ENCODE assay signal across 8 cellular contexts in the genomic region with DNA sequence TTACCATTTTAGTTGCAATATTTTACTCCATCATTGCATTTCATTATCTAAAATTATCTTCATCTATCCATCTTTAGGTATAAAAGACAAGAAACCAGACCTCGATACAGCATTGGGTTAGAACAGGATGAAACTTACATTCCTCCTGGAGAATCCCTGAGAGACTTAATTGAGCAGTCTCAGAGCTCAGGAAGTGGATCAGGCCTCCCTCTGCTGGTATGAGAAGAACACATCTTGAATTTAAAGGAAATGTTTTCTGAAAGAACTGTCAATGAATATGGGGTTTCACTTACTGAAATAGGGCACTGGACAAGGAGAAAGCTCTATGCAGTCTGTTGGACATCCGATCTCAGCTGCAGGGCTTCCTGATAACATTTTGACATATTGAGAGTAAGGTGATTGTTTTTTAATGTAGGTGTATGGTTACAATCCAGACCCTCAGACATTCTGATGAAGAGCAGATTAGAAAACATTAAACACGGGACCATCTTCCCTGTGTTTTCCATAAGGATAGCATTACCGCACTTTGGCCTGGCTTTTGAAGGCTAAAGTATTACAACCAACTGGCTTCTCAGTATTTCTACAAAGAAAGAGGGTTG.
DNase-seq lines count a peak whose midpoint lies in the region; ATAC-seq and TF ChIP-seq lines count a peak whose summit lies in the region.

No MANE protein-coding gene starts in this region.

- no peaks in the 10 kb centered on the region for H3K36me3 ChIP-seq in HCT116 (ENCODE audit: control insufficient read depth in 1 of 2, insufficient read depth in 2 of 2, low read length in 2 of 2)
- no peaks in the 10 kb centered on the region for H3K36me3 ChIP-seq in sigmoid colon

- H3K27ac ChIP-seq in HCT116 (ENCODE audit: low read depth, low read length) (no peak overlapping the region), sigmoid colon (no peak overlapping the region)

- H3K9ac ChIP-seq in HCT116 (ENCODE audit: low read length): no peak overlapping the region

- peaks cover 2% of the 10 kb centered on the region for H3K27me3 Mint-ChIP-seq in activated T-cell treated with anti-CD3 and anti-CD28 coated beads, Interleukin-2, amount 50 U/mL, for 4 hours (ENCODE audit: low read depth)

- H4K20me1 ChIP-seq in HCT116 (ENCODE audit: insufficient read depth): no peaks in the 10 kb centered on the region

- H3K9me3 ChIP-seq in HCT116 (ENCODE audit: control insufficient read depth in 1 of 2, insufficient read depth in 1 of 2, low read depth in 1 of 2, low read length in 2 of 2) (no peaks in the 10 kb centered on the region), sigmoid colon (no peaks in the 10 kb centered on the region)

- H3K4me3 Mint-ChIP-seq in activated T-cell treated with anti-CD3 and anti-CD28 coated beads, Interleukin-2, amount 50 U/mL, for 4 hours: no peak overlapping the region

- peak; percentile 73 for TF ChIP-seq RAD21 in HCT116 (IDR thresholded peaks at IDR 0.05; ENCODE audit: low read depth)

- H3K36me3 Mint-ChIP-seq in activated T-cell treated with anti-CD3 and anti-CD28 coated beads, Interleukin-2, amount 50 U/mL, for 4 hours (ENCODE audit: insufficient read depth): no peaks in the 10 kb centered on the region

- POLR2A ChIA-PET in HCT116 (lab: Charles Lee): no interaction called here

- no peak for TF ChIP-seq POLR2A in HCT116 (IDR thresholded peaks at IDR 0.05; ENCODE audit: borderline replicate concordance, extremely low read depth, insufficient read depth, insufficient read length)
- no peak for TF ChIP-seq POLR2A in sigmoid colon (IDR thresholded peaks at IDR 0.05)

- DNase-seq in Ammon's horn (ENCODE audit: low spot score): peak; percentile 72
- DNase-seq in HCT116 (ENCODE audit: low read depth, low spot score): peak; percentile 56
- peak; percentile 51 for DNase-seq in SKM-1 treated with dmso at 0.1 percent for 144 hours (lab: John Stamatoyannopoulos, UW; ENCODE audit: unreplicated experiment)
- peak; percentile 72 for DNase-seq in glomerular visceral epithelial cell (ENCODE audit: extremely low spot score)
- no peak for DNase-seq in sigmoid colon
- no peak for DNase-seq in activated T-cell treated with anti-CD3 and anti-CD28 coated beads, Interleukin-2, amount 50 U/mL, for 4 hours
- no peak for DNase-seq in stimulated activated CD4-positive, alpha-beta T cell treated with anti-CD3 and anti-CD28 coated beads, Interleukin-4, amount 100 ng/mL, for 1 hour

- H2AFZ ChIP-seq in HCT116 (ENCODE audit: low read depth, low read length, poor library complexity, severe bottlenecking): peak overlapping the region; percentile 91

- no peaks in the 10 kb centered on the region for H3K79me2 ChIP-seq in HCT116 (ENCODE audit: insufficient read depth, low read length)

- CTCF ChIA-PET in HCT116 (lab: Charles Lee): interaction anchor here (0.6 to 2.5 kb wide), 8 partner anchors 10 to 819 kb away, joined by 3 to 23 read pairs (median 4); partner anchors contain the start of gene BMPR1B

- 53 to 69% methylated on average over 4 of the region's 4 CpGs for WGBS in sigmoid colon, 2 donors

- RAD21 ChIA-PET in HCT116 (lab: Charles Lee; ENCODE audit: low non-redundant PET in 1 of 2, low total read pairs in 2 of 2, uncharacterized antibody in 2 of 2, unreplicated experiment in 2 of 2): interaction anchor here in 1 of 2 experiments (1.1 kb wide), 1 partner anchor 793 kb away, joined by 3 read pairs; no protein-coding TSS in a partner anchor

- H3K27me3 ChIP-seq in HCT116 (ENCODE audit: insufficient read depth, low read length) (no peaks in the 10 kb centered on the region), sigmoid colon (no peaks in the 10 kb centered on the region)

- TF ChIP-seq EP300 in sigmoid colon (IDR thresholded peaks at IDR 0.05): no peak

- intact Hi-C loops in HCT116 (cut with micrococcal nuclease) (loop anchor here (1.0 to 10.0 kb wide), 3 partner anchors 30 to 1330 kb away; no protein-coding TSS in a partner anchor), sigmoid colon (cut with DNase I) (loop anchor here (10.0 kb wide), 1 partner anchor 820 kb away; no protein-coding TSS in a partner anchor)

- ATAC-seq in HCT116 (peak; percentile 94), GM19452 (IDR thresholded peaks at IDR 0.05; ENCODE audit: unreplicated experiment) (no peak)
- ATAC-seq in activated T-cell treated with anti-CD3 and anti-CD28 coated beads, Interleukin-2, amount 50 U/mL, for 4 hours: no peak

- H3K4me3 ChIP-seq in HCT116 (replicated peaks in 1 of 2; ENCODE audit: low read depth in 1 of 2, low read length in 2 of 2) (no peak overlapping the region), sigmoid colon (no peak overlapping the region)

- H3K9me2 ChIP-seq in HCT116 (ENCODE audit: insufficient read depth): no peaks in the 10 kb centered on the region

- H3K4me2 ChIP-seq in HCT116 (ENCODE audit: low read length): peak overlapping the region; percentile 17; the same call in 1 of the 2 replicates

- peaks cover 4% of the 10 kb centered on the region in 2 experiments; a peak in 3 of 4 replicates for H3K4me1 ChIP-seq in HCT116 (ENCODE audit: control insufficient read depth in 1 of 2, insufficient read depth in 2 of 2, low read length in 2 of 2)
- no peaks in the 10 kb centered on the region for H3K4me1 ChIP-seq in sigmoid colon

- no peaks in the 10 kb centered on the region for H3K4me1 Mint-ChIP-seq in activated T-cell treated with anti-CD3 and anti-CD28 coated beads, Interleukin-2, amount 50 U/mL, for 4 hours (ENCODE audit: low read depth)

- no peaks in the 10 kb centered on the region for H3K9me3 Mint-ChIP-seq in activated T-cell treated with anti-CD3 and anti-CD28 coated beads, Interleukin-2, amount 50 U/mL, for 4 hours

- TF ChIP-seq CTCF in HCT116 (IDR thresholded peaks at IDR 0.05 in 2 of 3, conservative IDR thresholded peaks at IDR 0.05 in 1 of 3; ENCODE audit: borderline replicate concordance in 1 of 3, insufficient read depth in 1 of 3, low read depth in 2 of 3, low read length in 2 of 3): peak; percentile 49 to 66 (median 63)
- peak in 3 of 4 experiments; percentile 7 to 19 (median 8) for TF ChIP-seq CTCF in sigmoid colon (IDR thresholded peaks at IDR 0.05)

- BruUV-seq in HCT116 (replicated peaks; lab: Mats Ljungman, UMichigan): no TSS peak

TF ChIP-seq in HCT116, 20 proteins besides CTCF, POLR2A, EP300 and RAD21:
- TF ChIP-seq FOSL1 (IDR thresholded peaks at IDR 0.05; ENCODE audit: low read depth) (no peak), EZH2phosphoT487 (IDR thresholded peaks at IDR 0.05; ENCODE audit: borderline replicate concordance) (no peak), SRF (IDR thresholded peaks at IDR 0.05; ENCODE audit: low read depth) (no peak), ZFX (IDR thresholded peaks at IDR 0.05) (no peak), EZH2 (IDR thresholded peaks at IDR 0.05) (no peak), ELF1 (IDR thresholded peaks at IDR 0.05; ENCODE audit: borderline replicate concordance, low read depth) (no peak), ZNF274 (IDR thresholded peaks at IDR 0.05; ENCODE audit: low read depth, low read length) (no peak), CBX3 (IDR thresholded peaks at IDR 0.05; ENCODE audit: low read depth) (no peak), MAX (IDR thresholded peaks at IDR 0.05) (no peak), SIN3A (IDR thresholded peaks at IDR 0.05; ENCODE audit: low read depth) (no peak), POLR2AphosphoS5 (IDR thresholded peaks at IDR 0.05; ENCODE audit: low read depth, low read length) (no peak), JUND (IDR thresholded peaks at IDR 0.05) (no peak), YY1 (IDR thresholded peaks at IDR 0.05; ENCODE audit: extremely low read depth, insufficient replicate concordance, low read depth, low read length) (no peak)
- TF ChIP-seq, protein P1, sequence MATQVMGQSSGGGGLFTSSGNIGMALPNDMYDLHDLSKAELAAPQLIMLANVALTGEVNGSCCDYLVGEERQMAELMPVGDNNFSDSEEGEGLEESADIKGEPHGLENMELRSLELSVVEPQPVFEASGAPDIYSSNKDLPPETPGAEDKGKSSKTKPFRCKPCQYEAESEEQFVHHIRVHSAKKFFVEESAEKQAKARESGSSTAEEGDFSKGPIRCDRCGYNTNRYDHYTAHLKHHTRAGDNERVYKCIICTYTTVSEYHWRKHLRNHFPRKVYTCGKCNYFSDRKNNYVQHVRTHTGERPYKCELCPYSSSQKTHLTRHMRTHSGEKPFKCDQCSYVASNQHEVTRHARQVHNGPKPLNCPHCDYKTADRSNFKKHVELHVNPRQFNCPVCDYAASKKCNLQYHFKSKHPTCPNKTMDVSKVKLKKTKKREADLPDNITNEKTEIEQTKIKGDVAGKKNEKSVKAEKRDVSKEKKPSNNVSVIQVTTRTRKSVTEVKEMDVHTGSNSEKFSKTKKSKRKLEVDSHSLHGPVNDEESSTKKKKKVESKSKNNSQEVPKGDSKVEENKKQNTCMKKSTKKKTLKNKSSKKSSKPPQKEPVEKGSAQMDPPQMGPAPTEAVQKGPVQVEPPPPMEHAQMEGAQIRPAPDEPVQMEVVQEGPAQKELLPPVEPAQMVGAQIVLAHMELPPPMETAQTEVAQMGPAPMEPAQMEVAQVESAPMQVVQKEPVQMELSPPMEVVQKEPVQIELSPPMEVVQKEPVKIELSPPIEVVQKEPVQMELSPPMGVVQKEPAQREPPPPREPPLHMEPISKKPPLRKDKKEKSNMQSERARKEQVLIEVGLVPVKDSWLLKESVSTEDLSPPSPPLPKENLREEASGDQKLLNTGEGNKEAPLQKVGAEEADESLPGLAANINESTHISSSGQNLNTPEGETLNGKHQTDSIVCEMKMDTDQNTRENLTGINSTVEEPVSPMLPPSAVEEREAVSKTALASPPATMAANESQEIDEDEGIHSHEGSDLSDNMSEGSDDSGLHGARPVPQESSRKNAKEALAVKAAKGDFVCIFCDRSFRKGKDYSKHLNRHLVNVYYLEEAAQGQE (IDR thresholded peaks at IDR 0.05; ENCODE audit: low read depth): no peak
- TF ChIP-seq, protein P2, sequence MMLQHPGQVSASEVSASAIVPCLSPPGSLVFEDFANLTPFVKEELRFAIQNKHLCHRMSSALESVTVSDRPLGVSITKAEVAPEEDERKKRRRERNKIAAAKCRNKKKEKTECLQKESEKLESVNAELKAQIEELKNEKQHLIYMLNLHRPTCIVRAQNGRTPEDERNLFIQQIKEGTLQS (IDR thresholded peaks at IDR 0.05): no peak
TF ChIP-seq in HCT116: peak in this region for 0.

Comparison
In these comparisons a context has a peak if more than half of its experiments do, and no peak if none do; other contexts are left out.
1. DNase-seq: peak in Ammon's horn (single experiment), HCT116 (single experiment), SKM-1 treated with dmso at 0.1 percent for 144 hours (single experiment) and glomerular visceral epithelial cell (single experiment); none in sigmoid colon (single experiment), activated T-cell treated with anti-CD3 and anti-CD28 coated beads, Interleukin-2, amount 50 U/mL, for 4 hours (single experiment) and stimulated activated CD4-positive, alpha-beta T cell treated with anti-CD3 and anti-CD28 coated beads, Interleukin-4, amount 100 ng/mL, for 1 hour (single experiment).